In the genomic region with DNA sequence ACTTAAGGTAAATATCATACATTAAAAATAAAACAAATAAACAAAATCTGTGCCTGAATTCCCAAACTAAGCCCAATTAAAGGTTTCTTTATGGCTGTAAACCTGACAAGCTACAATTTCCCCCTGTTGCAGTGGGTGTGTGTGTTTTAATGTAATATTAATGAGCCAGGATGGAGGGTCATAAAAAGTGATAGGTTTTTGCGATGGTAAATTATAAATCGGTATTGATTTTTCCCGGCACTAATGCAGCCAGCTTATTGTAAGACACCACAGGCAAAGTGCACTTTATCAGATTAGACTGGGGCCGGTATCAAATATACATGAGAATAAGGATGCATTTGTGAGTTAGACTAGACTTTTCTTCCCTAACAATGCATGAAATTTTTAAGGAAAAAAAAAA, we compare ENCODE assay signal across 26 cellular contexts.
DNase-seq lines count a peak whose midpoint lies in the region; ATAC-seq and TF ChIP-seq lines count a peak whose summit lies in the region.
"Had no signal": no experiment of that assay in that cellular context is flagged by ENCODE, and none has a peak within 500 bp of the region (broad histone marks: within the 10 kb centered on the region; RNA-seq: fewer than 3 reads in every experiment).

No MANE protein-coding gene starts in this region.

- H2BK120ac ChIP-seq in mesenchymal stem cell (ENCODE audit: low read depth, low read length), result no peak overlapping the region

- no peak overlapping the region for H2BK12ac ChIP-seq in mesenchymal stem cell (ENCODE audit: low read length in 2 of 2)

- no peaks in the 10 kb centered on the region for H3K79me1 ChIP-seq in mesenchymal stem cell (replicated peaks; ENCODE audit: low read length, poor library complexity, severe bottlenecking)

- H3K4me3 Mint-ChIP-seq in CD8-positive, alpha-beta memory T cell, result no peak overlapping the region
- H3K4me3 Mint-ChIP-seq: activated CD4-positive, alpha-beta T cell treated with anti-CD3 and anti-CD28 coated beads, Interleukin-2, amount 10 ng/mL, durations not matched to agents 24 days and 14 days; activated naive CD4-positive, alpha-beta T cell treated with anti-CD3 and anti-CD28 coated beads, Interleukin-2, amount 50 U/mL, for 24 hours; activated T-helper 1 cell treated with anti-CD3 and anti-CD28 coated beads, Interleukin-12 subunit alpha, Interleukin-12 subunit beta, Interleukin-2, Interleukin-4 antibody, amounts not matched to agents 30 ng/mL and 10 ng/mL and 1 ng/mL, durations not matched to agents 14 hours and 24 hours and 36 hours; T-helper 1 cell treated with Interleukin-12 subunit alpha and Interleukin-12 subunit beta and Interleukin-4 antibody, amounts not matched to agents 30 μg/mL and 1 μg/mL, for 36 hours had no signal

- H2BK5ac ChIP-seq in mesenchymal stem cell (ENCODE audit: low read depth, low read length, poor library complexity, severe bottlenecking), result no peak overlapping the region

- intact Hi-C loops in heart right ventricle (cut with DNase I), result no loop called here
- intact Hi-C loops in cardiac septum (cut with DNase I), result no loop called here
- intact Hi-C loops in dorsolateral prefrontal cortex (cut with DNase I), result no loop called here

- no peaks in the 10 kb centered on the region for H3K27me3 ChIP-seq in heart right ventricle
- no peaks in the 10 kb centered on the region for H3K27me3 ChIP-seq in mesenchymal stem cell (ENCODE audit: control insufficient read depth in 1 of 2, insufficient read depth in 1 of 2, low read length in 2 of 2)
- H3K27me3 ChIP-seq in dorsolateral prefrontal cortex, result peaks cover 0 to 8% (median 0%) of the 10 kb centered on the region in 45 donors
- H3K27me3 ChIP-seq in CD8-positive, alpha-beta memory T cell (ENCODE audit: insufficient read depth, low read length, poor library complexity, severe bottlenecking), result no peaks in the 10 kb centered on the region
- H3K27me3 ChIP-seq: BLaER1 treated with 17β-estradiol and CSF1 and Interleukin-3, amounts not matched to agents 10 nM and 100 nM; esophagus muscularis mucosa; gastroesophageal sphincter; transverse colon had no signal

- no peak overlapping the region for H3K27ac Mint-ChIP-seq in CD8-positive, alpha-beta memory T cell
- H3K27ac Mint-ChIP-seq: activated CD4-positive, alpha-beta T cell treated with anti-CD3 and anti-CD28 coated beads, Interleukin-2, amount 10 ng/mL, durations not matched to agents 24 days and 14 days; activated naive CD4-positive, alpha-beta T cell treated with anti-CD3 and anti-CD28 coated beads, Interleukin-2, amount 50 U/mL, for 24 hours; activated T-helper 1 cell treated with anti-CD3 and anti-CD28 coated beads, Interleukin-12 subunit alpha, Interleukin-12 subunit beta, Interleukin-2, Interleukin-4 antibody, amounts not matched to agents 30 ng/mL and 10 ng/mL and 1 ng/mL, durations not matched to agents 14 hours and 24 hours and 36 hours; T-helper 1 cell treated with Interleukin-12 subunit alpha and Interleukin-12 subunit beta and Interleukin-4 antibody, amounts not matched to agents 30 μg/mL and 1 μg/mL, for 36 hours had no signal

- H3K4me1 Mint-ChIP-seq in CD8-positive, alpha-beta memory T cell, result no peaks in the 10 kb centered on the region
- H3K4me1 Mint-ChIP-seq: activated naive CD4-positive, alpha-beta T cell treated with anti-CD3 and anti-CD28 coated beads, Interleukin-2, amount 50 U/mL, for 24 hours had no signal

- no peak for TF ChIP-seq CTCF in heart right ventricle (IDR thresholded peaks at IDR 0.05)
- no peak for TF ChIP-seq CTCF in dorsolateral prefrontal cortex (IDR thresholded peaks at IDR 0.05 in 54 of 56, conservative IDR thresholded peaks at IDR 0.05 in 2 of 56; ENCODE audit: low read depth in 1 of 56, partially characterized antibody in 56 of 56)

- H3K9me3 Mint-ChIP-seq in CD8-positive, alpha-beta memory T cell, result no peaks in the 10 kb centered on the region
- H3K9me3 Mint-ChIP-seq: activated CD4-positive, alpha-beta T cell treated with anti-CD3 and anti-CD28 coated beads, Interleukin-2, amount 10 ng/mL, durations not matched to agents 24 days and 14 days; activated naive CD4-positive, alpha-beta T cell treated with anti-CD3 and anti-CD28 coated beads, Interleukin-2, amount 50 U/mL, for 24 hours; activated T-helper 1 cell treated with anti-CD3 and anti-CD28 coated beads, Interleukin-12 subunit alpha, Interleukin-12 subunit beta, Interleukin-2, Interleukin-4 antibody, amounts not matched to agents 30 ng/mL and 10 ng/mL and 1 ng/mL, durations not matched to agents 14 hours and 24 hours and 36 hours; T-helper 1 cell treated with Interleukin-12 subunit alpha and Interleukin-12 subunit beta and Interleukin-4 antibody, amounts not matched to agents 30 μg/mL and 1 μg/mL, for 36 hours had no signal

- no peak overlapping the region for H2BK15ac ChIP-seq in mesenchymal stem cell (ENCODE audit: low read depth, poor library complexity, severe bottlenecking)

- POLR2A ChIA-PET in CD8-positive, alpha-beta memory T cell (lab: Charles Lee), result no interaction called here

- no peak overlapping the region for H3K4me2 ChIP-seq in mesenchymal stem cell (ENCODE audit: low read length, poor library complexity, severe bottlenecking)
- H3K4me2 ChIP-seq: PC-9 had no signal

- H3K4me1 ChIP-seq in heart right ventricle (peaks cover 4 to 62% (median 39%) of the 10 kb centered on the region in 9 donors), mesenchymal stem cell (ENCODE audit: control insufficient read depth, insufficient read depth, low read depth, low read length) (peaks cover 9% of the 10 kb centered on the region)
- no peaks in the 10 kb centered on the region for H3K4me1 ChIP-seq in CD8-positive, alpha-beta memory T cell (ENCODE audit: insufficient read depth, low read length)

- H3K23ac ChIP-seq in mesenchymal stem cell (ENCODE audit: low read length in 2 of 2), result no peak overlapping the region

- no peaks in the 10 kb centered on the region for H3K36me3 Mint-ChIP-seq in CD8-positive, alpha-beta memory T cell
- H3K36me3 Mint-ChIP-seq: activated naive CD4-positive, alpha-beta T cell treated with anti-CD3 and anti-CD28 coated beads, Interleukin-2, amount 50 U/mL, for 24 hours had no signal

- peaks cover 2 to 7% of the 10 kb centered on the region in 2 donors for H3K27me3 Mint-ChIP-seq in CD8-positive, alpha-beta memory T cell
- H3K27me3 Mint-ChIP-seq: IgD-negative memory B cell had no signal

- H2AK5ac ChIP-seq in mesenchymal stem cell (ENCODE audit: low read length, severe bottlenecking), result no peak overlapping the region

- H3K9me3 ChIP-seq in heart right ventricle (no peaks in the 10 kb centered on the region), SK-N-MC (ENCODE audit: low read depth, low read length) (no peaks in the 10 kb centered on the region), mesenchymal stem cell (ENCODE audit: control insufficient read depth, low read length) (no peaks in the 10 kb centered on the region)
- no peaks in the 10 kb centered on the region for H3K9me3 ChIP-seq in CD8-positive, alpha-beta memory T cell (ENCODE audit: low read length)
- H3K9me3 ChIP-seq: BLaER1 treated with 17β-estradiol and CSF1 and Interleukin-3, amounts not matched to agents 10 nM and 100 nM; esophagus muscularis mucosa; gastroesophageal sphincter; neutrophil; transverse colon had no signal

- H4K91ac ChIP-seq in mesenchymal stem cell (ENCODE audit: low read length), result no peak overlapping the region

- ATAC-seq in heart right ventricle, result no peak
- ATAC-seq: stimulated activated naive CD8-positive, alpha-beta T cell treated with anti-CD3 and anti-CD28 coated beads, Interleukin-15, Interleukin-2, amounts not matched to agents 100 U/mL and 50 U/mL, for 24 hours had no signal

- no peak for DNase-seq in heart right ventricle
- DNase-seq in cardiac septum (ENCODE audit: low spot score), result no peak
- no peak for DNase-seq in SK-N-MC (ENCODE audit: low read depth, low spot score)
- DNase-seq in mesenchymal stem cell, result no peak
- DNase-seq in dorsolateral prefrontal cortex, result no peak
- no peak for DNase-seq in T-helper 2 cell
- no peak for DNase-seq in CD8-positive, alpha-beta memory T cell
- no peak for DNase-seq in glomerular visceral epithelial cell (ENCODE audit: extremely low spot score)
- DNase-seq: activated CD4-positive, alpha-beta T cell treated with anti-CD3 and anti-CD28 coated beads, Interleukin-2, amount 10 ng/mL, durations not matched to agents 24 days and 14 days; effector memory CD4-positive, alpha-beta T cell; MM.1S; NCI-H1436 treated with DMSO at 0.1 percent for 48 hours; NCI-H69; PC-9; SHP77 treated with DMSO at 0.1 percent for 48 hours; stimulated activated CD4-positive, alpha-beta T cell treated with anti-CD3 and anti-CD28 coated beads, Interleukin-4, amount 100 ng/mL, for 24 hours; stimulated activated naive CD8-positive, alpha-beta T cell treated with anti-CD3 and anti-CD28 coated beads, Interleukin-15, Interleukin-2, amounts not matched to agents 100 U/mL and 50 U/mL, for 24 hours; transverse colon had no signal

- H3K18ac ChIP-seq in mesenchymal stem cell (ENCODE audit: low read depth in 1 of 2, low read length in 2 of 2), result no peak overlapping the region

- H3K36me3 ChIP-seq in heart right ventricle (no peaks in the 10 kb centered on the region), SK-N-MC (ENCODE audit: insufficient read depth, low read length) (no peaks in the 10 kb centered on the region), mesenchymal stem cell (ENCODE audit: control insufficient read depth in 1 of 2, insufficient read depth in 2 of 2, low read depth in 1 of 2, low read length in 2 of 2) (no peaks in the 10 kb centered on the region)
- H3K36me3 ChIP-seq in CD8-positive, alpha-beta memory T cell (ENCODE audit: insufficient read depth, low read length), result no peaks in the 10 kb centered on the region
- H3K36me3 ChIP-seq: esophagus muscularis mucosa, gastroesophageal sphincter, neutrophil, transverse colon had no signal

- H3K27ac ChIP-seq in heart right ventricle (peak overlapping the region in 7 of 10 donors; percentile 38 to 78 (median 66)), SK-N-MC (no peak overlapping the region), mesenchymal stem cell (ENCODE audit: low read length, poor library complexity, severe bottlenecking) (no peak overlapping the region), dorsolateral prefrontal cortex (peak overlapping the region in 2 of 59 donors; percentile 15 to 66)
- no peak overlapping the region for H3K27ac ChIP-seq in CD8-positive, alpha-beta memory T cell (ENCODE audit: low read depth, low read length)
- H3K27ac ChIP-seq: neutrophil, PC-9 had no signal

- no peak overlapping the region for H3K14ac ChIP-seq in mesenchymal stem cell (ENCODE audit: low read length in 2 of 2)

- no peak overlapping the region for H4K8ac ChIP-seq in mesenchymal stem cell (ENCODE audit: low read length)

- no peak overlapping the region for H3K4ac ChIP-seq in mesenchymal stem cell (ENCODE audit: low read depth in 1 of 2, low read length in 2 of 2)

- CTCF ChIA-PET in CD8-positive, alpha-beta memory T cell (lab: Charles Lee), result no interaction called here

- H3K4me3 ChIP-seq in heart right ventricle, result peak overlapping the region in 1 of 10 donors; percentile 35
- 0 out of 2 replicates have a peak overlapping the region, but pooled peaks have one; percentile 70 for H3K4me3 ChIP-seq in SK-N-MC
- no peak overlapping the region for H3K4me3 ChIP-seq in mesenchymal stem cell (ENCODE audit: insufficient read depth in 1 of 2, low read depth in 1 of 2, low read length in 2 of 2)
- peak overlapping the region in 2 of 59 donors; percentile 37 to 57 for H3K4me3 ChIP-seq in dorsolateral prefrontal cortex
- H3K4me3 ChIP-seq in CD8-positive, alpha-beta memory T cell (ENCODE audit: low read length), result no peak overlapping the region
- H3K4me3 ChIP-seq: BLaER1 treated with 17β-estradiol and CSF1 and Interleukin-3, amounts not matched to agents 10 nM and 100 nM; PC-9 had no signal

- H3K9ac ChIP-seq in SK-N-MC (ENCODE audit: insufficient read length), result peak overlapping the region; percentile 5
- peak overlapping the region; percentile 76 for H3K9ac ChIP-seq in mesenchymal stem cell (ENCODE audit: low read length)

- 77 to 85% methylated on average over 4 of the region's 4 CpGs for WGBS in heart right ventricle, 2 donors
- WGBS in mesenchymal stem cell, result 100% methylated on average over 3 of the region's 4 CpGs

- H2AFZ ChIP-seq in mesenchymal stem cell (ENCODE audit: low read depth, low read length), result no peak overlapping the region
- H2AFZ ChIP-seq: PC-9 had no signal

Comparison
In these comparisons a context has a peak if more than half of its experiments do, and no peak if none do; other contexts are left out.
1. H3K27ac ChIP-seq: peak in heart right ventricle (7 of 10); none in SK-N-MC (single experiment), mesenchymal stem cell (single experiment) and CD8-positive, alpha-beta memory T cell (single experiment).